27 cellular contexts compared by ENCODE assay signal in the genomic region with DNA sequence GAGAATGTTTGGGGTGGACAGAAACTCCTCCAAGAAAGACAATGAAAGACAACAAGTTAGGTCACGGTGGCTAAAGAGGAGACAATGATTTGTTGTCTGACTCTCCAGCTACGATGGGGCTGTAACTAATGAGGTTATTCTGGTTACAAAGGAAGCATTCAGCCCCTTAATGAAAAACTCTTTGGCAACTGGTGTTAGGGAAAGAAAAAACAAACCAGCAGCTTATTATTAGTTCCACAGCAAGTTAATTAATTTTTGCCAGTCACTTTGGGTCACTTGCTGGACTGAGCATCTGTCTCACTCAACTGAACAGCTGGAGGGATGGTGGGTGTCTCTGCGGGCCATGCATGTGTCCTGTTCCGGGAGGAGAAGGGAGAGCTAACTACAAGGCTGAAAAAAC.
A peak's percentile ranks its signal among the peaks of the same experiment; 100 is the strongest.
DNase-seq lines count a peak whose midpoint lies in the region; ATAC-seq lines count a peak whose summit lies in the region.
"Had no signal": no experiment of that assay in that cellular context is flagged by ENCODE, and none has a peak within 500 bp of the region (broad histone marks: within the 10 kb centered on the region; RNA-seq: fewer than 3 reads in every experiment).

No MANE protein-coding gene starts in this region.

- DNase-seq in DMS 273 (lab: John Stamatoyannopoulos, UW; ENCODE audit: unreplicated experiment) (peak; percentile 50), cerebellar cortex (ENCODE audit: low spot score) (peak; percentile 11), medulla oblongata (ENCODE audit: extremely low spot score) (peak; percentile 75), retina (peak; percentile 34), MV-4-11 (lab: John Stamatoyannopoulos, UW) (no peak), left ventricle myocardium superior (no peak), NCI-H2227 (lab: John Stamatoyannopoulos, UW; ENCODE audit: unreplicated experiment) (no peak)
- no peak for DNase-seq in stimulated activated CD4-positive, alpha-beta T cell treated with anti-CD3 and anti-CD28 coated beads, Interleukin-2, amount 100 ng/mL, for 48 hours
- DNase-seq: activated CD4-positive, alpha-beta T cell treated with anti-CD3 and anti-CD28 coated beads, Interleukin-2, amount 10 ng/mL, durations not matched to agents 7 days and 5 days; activated gamma-delta T cell; activated naive CD8-positive, alpha-beta T cell treated with anti-CD3 and anti-CD28 coated beads for 36 hours; activated T-cell treated with anti-CD3 and anti-CD28 coated beads, Interleukin-2, amount 50 U/mL, for 24 hours; AML-193; CD8-positive, alpha-beta T cell; effector memory CD8-positive, alpha-beta T cell; heart left ventricle; kidney; MM.1S; naive thymus-derived CD8-positive, alpha-beta T cell; NCI-H1417; NCI-H748 treated with DMSO at 0.1 percent for 48 hours; RPMI8226; small intestine; stimulated activated naive CD4-positive, alpha-beta T cell treated with Interleukin-2 at 50 U/mL for 16 hours; T-helper 1 cell; testis had no signal

- intact Hi-C loops in left ventricle myocardium superior (cut with micrococcal nuclease), result no loop called here

- ATAC-seq in left ventricle myocardium superior, result no peak
- ATAC-seq: CD8-positive, alpha-beta T cell; effector memory CD8-positive, alpha-beta T cell; heart left ventricle; naive thymus-derived CD8-positive, alpha-beta T cell; WTC11 had no signal

Comparison
In these comparisons a context has a peak if more than half of its experiments do, and no peak if none do; other contexts are left out.
1. DNase-seq: peak in DMS 273 (single experiment), cerebellar cortex (single experiment), medulla oblongata (single experiment) and retina (single experiment); none in stimulated activated CD4-positive, alpha-beta T cell treated with anti-CD3 and anti-CD28 coated beads, Interleukin-2, amount 100 ng/mL, for 48 hours (0 of 2), MV-4-11 (single experiment), left ventricle myocardium superior (single experiment) and NCI-H2227 (single experiment).